ENCODE assay signal across 9 cellular contexts in the genomic region with DNA sequence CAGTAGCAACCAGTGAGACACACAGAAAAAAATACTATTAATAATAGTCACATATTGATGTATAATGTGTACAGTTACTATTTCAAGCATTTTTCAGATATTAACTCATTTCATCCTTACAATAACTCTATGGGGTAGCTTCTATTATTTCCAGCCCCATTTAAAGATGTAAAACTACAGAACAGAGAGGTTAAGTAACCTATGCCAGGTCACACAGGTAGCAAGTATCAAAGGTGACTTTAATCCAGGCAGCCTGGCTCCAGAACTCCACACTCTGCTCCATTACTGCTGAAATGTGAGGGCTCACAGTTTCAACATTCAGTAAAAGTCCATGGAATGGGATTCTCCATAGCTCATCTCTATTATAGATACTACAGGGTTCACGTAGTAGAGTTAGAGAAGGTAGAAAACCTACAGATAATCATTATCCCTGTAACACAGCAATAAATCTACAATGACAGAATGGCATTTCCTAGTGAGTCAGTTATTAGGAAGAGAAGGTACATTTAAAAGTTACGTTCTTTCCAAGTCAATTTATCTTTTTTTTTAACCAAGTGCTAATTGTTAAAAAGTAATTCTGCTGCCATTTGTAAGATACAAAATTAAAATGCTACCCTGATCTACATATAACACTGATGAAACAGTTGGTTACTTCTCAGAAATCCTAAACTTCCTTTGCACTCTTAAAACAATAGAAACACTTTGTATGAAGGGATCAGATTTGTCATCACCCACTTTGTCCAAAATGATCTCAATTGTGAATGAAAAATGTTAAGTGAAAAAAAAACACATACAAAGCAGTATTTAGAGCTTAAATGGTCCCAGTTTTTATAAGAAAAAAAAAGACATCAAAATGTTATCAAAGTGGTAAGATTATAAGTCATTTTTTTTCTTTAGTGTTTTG. TPM values are rescaled to one million over a fixed set of nuclear protein-coding genes. Genes with fewer than 3 reads are reported as not detected.
DNase-seq lines count a peak whose midpoint lies in the region; ATAC-seq and TF ChIP-seq lines count a peak whose summit lies in the region.
"Had no signal": no experiment of that assay in that cellular context is flagged by ENCODE, and none has a peak within 500 bp of the region (broad histone marks: within the 10 kb centered on the region; RNA-seq: fewer than 3 reads in every experiment).

No MANE protein-coding gene starts in this region.

- H3K4me1 ChIP-seq in right atrium auricular region (peaks cover 0 to 53% of the 10 kb centered on the region in 2 donors), breast epithelium (peaks cover 0 to 9% of the 10 kb centered on the region in 2 donors), muscle layer of duodenum (ENCODE audit: control insufficient read depth in 1 of 2, insufficient read depth in 2 of 2, low read length in 2 of 2) (peaks cover 31 to 37% of the 10 kb centered on the region in 2 donors), vagina (peaks cover 57% of the 10 kb centered on the region)

- H3K27ac ChIP-seq in right atrium auricular region: peak overlapping the region; percentile 63 to 67
- H3K27ac ChIP-seq in breast epithelium: peak overlapping the region; percentile 62 to 87
- peak overlapping the region; percentile 56 for H3K27ac ChIP-seq in muscle layer of duodenum (ENCODE audit: low read length)
- peak overlapping the region; percentile 9 for H3K27ac ChIP-seq in vagina

- ATAC-seq in left cardiac atrium (no peak), HG02973 (IDR thresholded peaks at IDR 0.05; ENCODE audit: unreplicated experiment) (no peak)

- no peak for TF ChIP-seq CTCF in right atrium auricular region (IDR thresholded peaks at IDR 0.05)
- TF ChIP-seq CTCF in breast epithelium (IDR thresholded peaks at IDR 0.05): no peak
- no peak for TF ChIP-seq CTCF in vagina (IDR thresholded peaks at IDR 0.05)

- H3K4me3 ChIP-seq in right atrium auricular region (no peak overlapping the region), breast epithelium (no peak overlapping the region), muscle layer of duodenum (ENCODE audit: low read depth in 1 of 2, low read length in 2 of 2) (no peak overlapping the region), vagina (no peak overlapping the region)

- no peak for DNase-seq in right atrium auricular region (ENCODE audit: low spot score)
- DNase-seq in left cardiac atrium: no peak
- DNase-seq in breast epithelium (ENCODE audit: low spot score in 2 of 2): no peak
- DNase-seq in vagina (ENCODE audit: extremely low spot score in 2 of 2): no peak
- DNase-seq in SW 1271 (lab: John Stamatoyannopoulos, UW): no peak
- DNase-seq in UCSD-AML1 (lab: John Stamatoyannopoulos, UW; ENCODE audit: unreplicated experiment): no peak
- DNase-seq: stimulated activated CD4-positive, alpha-beta T cell treated with anti-CD3 and anti-CD28 coated beads, Interleukin-2, amount 100 ng/mL, for 48 hours had no signal

- intact Hi-C loops in left cardiac atrium (cut with DNase I): no loop called here
- intact Hi-C loops in breast epithelium (cut with DNase I; ENCODE audit: low total_unique reads): loop anchor here (2.0 kb wide), 1 partner anchor 23 kb away; no protein-coding TSS in a partner anchor
- intact Hi-C loops in vagina (cut with DNase I): no loop called here

- H3K36me3 ChIP-seq in right atrium auricular region (no peaks in the 10 kb centered on the region), breast epithelium (no peaks in the 10 kb centered on the region), muscle layer of duodenum (ENCODE audit: control insufficient read depth in 1 of 2, insufficient read depth in 2 of 2, low read length in 2 of 2) (no peaks in the 10 kb centered on the region), vagina (no peaks in the 10 kb centered on the region)

- TF ChIP-seq POLR2A in breast epithelium (IDR thresholded peaks at IDR 0.05) (no peak), vagina (IDR thresholded peaks at IDR 0.05) (no peak)

- H3K9me3 ChIP-seq in right atrium auricular region (no peaks in the 10 kb centered on the region), breast epithelium (no peaks in the 10 kb centered on the region), muscle layer of duodenum (ENCODE audit: control insufficient read depth in 1 of 2, low read length in 2 of 2) (no peaks in the 10 kb centered on the region), vagina (no peaks in the 10 kb centered on the region)

- H3K27me3 ChIP-seq in right atrium auricular region (no peaks in the 10 kb centered on the region), breast epithelium (no peaks in the 10 kb centered on the region), muscle layer of duodenum (ENCODE audit: low read depth, low read length) (no peaks in the 10 kb centered on the region), vagina (no peaks in the 10 kb centered on the region)

RNA-seq across cellular contexts. Expression of a gene that starts 18.7 kb away (rescaled TPM):
- total RNA-seq in right atrium auricular region (10 to 100 TPM; 25.3 to 33.9 TPM), left cardiac atrium (10 to 100 TPM; 26.0 to 29.4 TPM), breast epithelium (10 to 100 TPM; 68.5 to 88.8 (median 76.0) TPM), vagina (38.8 TPM)

Comparison
In these comparisons a context has a peak if more than half of its experiments do, and no peak if none do; other contexts are left out.
1. H3K27ac ChIP-seq: peak in every context shown above with its lines; median percentile 74 in breast epithelium; 65 in right atrium auricular region; 56 in muscle layer of duodenum; 9 in vagina.